19 cellular contexts compared by ENCODE assay signal in the genomic region with DNA sequence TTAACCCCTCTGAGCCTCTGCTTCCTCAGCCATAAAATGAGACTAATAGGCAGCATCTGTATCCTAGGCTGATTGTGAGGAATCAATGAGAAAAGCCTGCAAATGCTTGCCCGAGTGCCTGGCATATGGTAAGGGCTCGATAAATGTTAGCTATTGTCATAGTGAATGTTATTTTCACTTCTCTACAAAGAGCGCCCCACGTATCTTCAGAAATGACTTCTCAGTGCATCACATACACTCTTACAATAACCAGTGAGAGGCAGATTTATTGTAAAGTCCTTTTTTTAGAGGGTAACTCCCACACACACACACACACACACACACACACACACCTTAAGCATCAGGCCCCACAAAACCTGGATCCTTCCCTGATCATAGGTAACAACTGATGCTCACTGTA.
"Had no signal": no experiment of that assay in that cellular context is flagged by ENCODE, and none has a peak within 500 bp of the region (broad histone marks: within the 10 kb centered on the region; RNA-seq: fewer than 3 reads in every experiment).

No MANE protein-coding gene starts in this region.

- DNase-seq: KBM-7, NCI-H1092, NCI-H1105 treated with DMSO at 0.1 percent for 48 hours, NCI-H1417 treated with DMSO at 0.1 percent for 48 hours, NCI-H146, NCI-H1694 treated with DMSO at 0.1 percent for 48 hours, NCI-H1930, NCI-H2081, NCI-H2107, NCI-H2227 treated with DMSO at 0.1 percent for 48 hours, NCI-H524, NCI-H526 treated with DMSO at 0.1 percent for 48 hours, NCI-H774, PC-3, SHP77, SK-N-SH, SW 1271 had no signal

- H3K4me2 ChIP-seq: SK-N-SH had no signal

- H3K9me3 ChIP-seq: SK-N-SH had no signal

- ATAC-seq: Panc1, PC-3 had no signal

- H3K9ac ChIP-seq: SK-N-SH had no signal

- H3K27ac ChIP-seq: RWPE1 had no signal
